ENCODE assay signal across 8 cellular contexts in the genomic region with DNA sequence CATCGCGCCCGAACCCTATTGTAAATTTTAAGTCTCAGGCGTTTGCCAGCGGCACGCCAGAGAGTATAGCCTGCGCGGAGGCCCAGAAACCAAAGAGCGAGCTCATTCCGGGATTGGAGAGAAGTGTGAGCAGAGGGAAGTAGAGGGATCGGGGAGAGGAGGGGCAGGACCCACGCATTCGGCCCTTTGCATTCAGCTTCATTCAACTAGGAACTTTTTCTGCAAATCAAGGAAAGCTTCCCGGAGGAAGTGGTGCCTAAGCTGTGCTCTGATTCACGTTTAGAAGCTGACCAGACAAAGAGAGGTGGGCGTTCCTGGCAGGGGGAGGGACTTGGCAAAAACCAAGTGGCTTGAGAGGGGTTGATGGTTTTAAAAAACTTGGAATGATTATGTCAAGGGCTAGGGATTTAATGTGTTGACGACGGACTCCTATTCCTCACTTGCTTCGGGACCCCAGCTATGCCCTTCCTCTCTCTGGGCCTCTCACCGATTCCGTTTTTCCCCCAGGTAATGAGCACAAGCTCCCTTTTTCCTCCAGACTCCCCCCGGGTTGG. TPM values are rescaled to one million over a fixed set of nuclear protein-coding genes. Genes with fewer than 3 reads are reported as not detected.
DNase-seq lines count a peak whose midpoint lies in the region; ATAC-seq, FAIRE-seq and TF ChIP-seq lines count a peak whose summit lies in the region.

No MANE protein-coding gene starts in this region.

- no peak for FAIRE-seq in GM12892 (lab: Jason Lieb, UNC)

- H3K36me3 Mint-ChIP-seq in activated naive CD4-positive, alpha-beta T cell treated with anti-CD3 and anti-CD28 coated beads, Interleukin-2, amount 50 U/mL, for 24 hours, result no peaks in the 10 kb centered on the region
- H3K36me3 Mint-ChIP-seq in glutamatergic neuron (ENCODE audit: unreplicated experiment) (no peaks in the 10 kb centered on the region), osteocyte (ENCODE audit: unreplicated experiment) (peaks cover 2% of the 10 kb centered on the region)

- peak; percentile 28 for ATAC-seq in HG03159 (IDR thresholded peaks at IDR 0.05; ENCODE audit: unreplicated experiment)

- peak; percentile 89 for DNase-seq in AG08396 (ENCODE audit: low spot score)
- DNase-seq in GM12892 (ENCODE audit: insufficient read length), result no peak
- DNase-seq in NCI-H524 treated with DMSO at 0.1 percent for 48 hours (lab: John Stamatoyannopoulos, UW), result peak; percentile 60
- DNase-seq in glutamatergic neuron, result peak; percentile 74
- peak; percentile 91 for DNase-seq in osteocyte (ENCODE audit: extremely low spot score, unreplicated experiment)
- DNase-seq in G401 (ENCODE audit: low spot score), result no peak

- peak overlapping the region; percentile 93 for H3K4me3 Mint-ChIP-seq in activated naive CD4-positive, alpha-beta T cell treated with anti-CD3 and anti-CD28 coated beads, Interleukin-2, amount 50 U/mL, for 24 hours
- H3K4me3 Mint-ChIP-seq in glutamatergic neuron (ENCODE audit: unreplicated experiment), result peak overlapping the region; percentile 99
- H3K4me3 Mint-ChIP-seq in osteocyte (ENCODE audit: unreplicated experiment), result peak overlapping the region; percentile 99

- in situ Hi-C loops in G401 (cut with HindIII; ENCODE audit: low sequenced_read_pairs), result loop anchor here (10.0 kb wide), 1 partner anchor 161 kb away; a partner anchor contains a TSS

- no peaks in the 10 kb centered on the region for H3K27me3 Mint-ChIP-seq in activated naive CD4-positive, alpha-beta T cell treated with anti-CD3 and anti-CD28 coated beads, Interleukin-2, amount 50 U/mL, for 24 hours
- H3K27me3 Mint-ChIP-seq in glutamatergic neuron (ENCODE audit: unreplicated experiment), result peaks cover 6% of the 10 kb centered on the region
- no peaks in the 10 kb centered on the region for H3K27me3 Mint-ChIP-seq in osteocyte (ENCODE audit: unreplicated experiment)

- TF ChIP-seq POLR2A in GM12892 (IDR thresholded peaks at IDR 0.05; ENCODE audit: low read depth, low read length), result peak; percentile 98

- H3K9me3 Mint-ChIP-seq in activated naive CD4-positive, alpha-beta T cell treated with anti-CD3 and anti-CD28 coated beads, Interleukin-2, amount 50 U/mL, for 24 hours, result no peaks in the 10 kb centered on the region
- peaks cover 7% of the 10 kb centered on the region for H3K9me3 Mint-ChIP-seq in glutamatergic neuron (ENCODE audit: unreplicated experiment)
- H3K9me3 Mint-ChIP-seq in osteocyte (ENCODE audit: unreplicated experiment), result no peaks in the 10 kb centered on the region

- TF ChIP-seq CTCF in glutamatergic neuron (IDR thresholded peaks at IDR 0.05; ENCODE audit: partially characterized antibody, unreplicated experiment) (no peak), osteocyte (IDR thresholded peaks at IDR 0.05) (no peak)

- H3K4me1 Mint-ChIP-seq in activated naive CD4-positive, alpha-beta T cell treated with anti-CD3 and anti-CD28 coated beads, Interleukin-2, amount 50 U/mL, for 24 hours, result peaks cover 37% of the 10 kb centered on the region
- H3K4me1 Mint-ChIP-seq in glutamatergic neuron (ENCODE audit: low read depth, unreplicated experiment) (peaks cover 12% of the 10 kb centered on the region), osteocyte (ENCODE audit: unreplicated experiment) (peaks cover 38% of the 10 kb centered on the region)

- peak overlapping the region; percentile 99 for H3K27ac Mint-ChIP-seq in activated naive CD4-positive, alpha-beta T cell treated with anti-CD3 and anti-CD28 coated beads, Interleukin-2, amount 50 U/mL, for 24 hours
- H3K27ac Mint-ChIP-seq in glutamatergic neuron (ENCODE audit: unreplicated experiment), result peak overlapping the region; percentile 100
- peak overlapping the region; percentile 99 for H3K27ac Mint-ChIP-seq in osteocyte (ENCODE audit: unreplicated experiment)

RNA-seq across cellular contexts. Expression of a gene that starts 0.9 kb away (rescaled TPM):
- polyA plus RNA-seq in GM12892 (2012; ENCODE audit: missing spikeins), result 253 TPM
- total RNA-seq in glutamatergic neuron (ENCODE audit: unreplicated experiment) (177 TPM), osteocyte (121 and 126 TPM in 2 replicates)
- 633 and 640 TPM in 2 replicates for total RNA-seq in G401 (2014; rRNA removed; shearing (Covaris generic))

RNA-seq across cellular contexts. Expression of a gene that starts 10.5 kb away (rescaled TPM):
- polyA plus RNA-seq in GM12892 (2012; ENCODE audit: missing spikeins), result 35.2 TPM
- total RNA-seq in glutamatergic neuron (ENCODE audit: unreplicated experiment), result 7.5 TPM
- 23.6 and 29.3 TPM in 2 replicates for total RNA-seq in osteocyte
- 8.1 and 13.9 TPM in 2 replicates for total RNA-seq in G401 (2014; rRNA removed; shearing (Covaris generic))

RNA-seq across cellular contexts. Expression of a gene that starts 10.6 kb away (rescaled TPM):
- polyA plus RNA-seq in GM12892 (2012; ENCODE audit: missing spikeins), result 61.7 TPM
- total RNA-seq in glutamatergic neuron (ENCODE audit: unreplicated experiment), result 40.1 TPM
- total RNA-seq in osteocyte, result 80.9 and 88.9 TPM in 2 replicates
- 56.7 and 59.6 TPM in 2 replicates for total RNA-seq in G401 (2014; rRNA removed; shearing (Covaris generic))

RNA-seq across cellular contexts. Expression of a gene that starts 13.2 kb away (rescaled TPM):
- 0.68 TPM for polyA plus RNA-seq in GM12892 (2012; ENCODE audit: missing spikeins)
- 3.2 TPM for total RNA-seq in glutamatergic neuron (ENCODE audit: unreplicated experiment)
- 0.73 and 1.5 TPM in 2 replicates for total RNA-seq in osteocyte
- 1.1 and 1.7 TPM in 2 replicates for total RNA-seq in G401 (2014; rRNA removed; shearing (Covaris generic))

RNA-seq across cellular contexts. Expression of a gene that starts 14.7 kb away (rescaled TPM):
- not detected for polyA plus RNA-seq in GM12892 (2012; ENCODE audit: missing spikeins)
- total RNA-seq in glutamatergic neuron (ENCODE audit: unreplicated experiment) (133 TPM), osteocyte (44.2 and 48.8 TPM in 2 replicates)
- total RNA-seq in G401 (2014; rRNA removed; shearing (Covaris generic)), result 38.8 and 54.5 TPM in 2 replicates

Comparison
In these comparisons a context has a peak if more than half of its experiments do, and no peak if none do; other contexts are left out.
1. DNase-seq: peak in AG08396 (single experiment), NCI-H524 treated with DMSO at 0.1 percent for 48 hours (single experiment), glutamatergic neuron (single experiment) and osteocyte (single experiment); none in GM12892 (single experiment) and G401 (single experiment).
2. Peak in every context shown above with its lines, with median percentiles within 50 percentile points of each other: H3K27ac Mint-ChIP-seq and H3K4me3 Mint-ChIP-seq.